In genomic region chr17:73806768-73807167, GRCh38 we compare ENCODE assay signal across 27 cellular contexts.
"Had no signal": no experiment of that assay in that cellular context is flagged by ENCODE, and none has a peak within 500 bp of the region (broad histone marks: within the 10 kb centered on the region; RNA-seq: fewer than 3 reads in every experiment).

No MANE protein-coding gene starts in this region.

- H3K4me3 ChIP-seq: stomach, suprapubic skin, testis, thoracic aorta, thyroid gland, tibial artery, tibial nerve, transverse colon, upper lobe of left lung, upper lobe of right lung, uterus, vagina had no signal

- H3K27ac ChIP-seq: stomach, suprapubic skin, testis, thoracic aorta, thyroid gland, tibial artery, tibial nerve, transverse colon, upper lobe of left lung, upper lobe of right lung, uterus, vagina had no signal

- H3K9me3 ChIP-seq: testis, thoracic aorta, thyroid gland, transverse colon, upper lobe of left lung, upper lobe of right lung, uterus, vagina had no signal

- DNase-seq: stimulated activated CD4-positive, alpha-beta T cell treated with anti-CD3 and anti-CD28 coated beads, Interleukin-2, amount 100 ng/mL, for 48 hours; stimulated activated CD4-positive, alpha-beta T cell treated with anti-CD3 and anti-CD28 coated beads, Interleukin-4, amount 100 ng/mL, for 1 hour; stimulated activated CD4-positive, alpha-beta T cell treated with anti-CD3 and anti-CD28 coated beads, Interleukin-4, amount 100 ng/mL, for 24 hours; stimulated activated CD4-positive, alpha-beta T cell treated with anti-CD3 and anti-CD28 coated beads, Interleukin-4, amount 100 ng/mL, for 4 hours; stimulated activated CD8-positive, alpha-beta memory T cell treated with anti-CD3 and anti-CD28 coated beads, Interleukin-4, amount 100 ng/mL, for 48 hours; stimulated activated naive B cell treated with anti-CD40 and anti-IgM and Interleukin-4, amounts not matched to agents 10 μg/mL and 1 μg/mL and 100 μg/mL, for 72 hours; stimulated activated naive CD4-positive, alpha-beta T cell; stimulated activated naive CD4-positive, alpha-beta T cell treated with Interleukin-2 at 50 U/mL for 16 hours; stimulated activated naive CD8-positive, alpha-beta T cell treated with anti-CD3 and anti-CD28 coated beads, Interleukin-15, amount 100 ng/mL, for 72 hours; stimulated activated naive CD8-positive, alpha-beta T cell treated with anti-CD3 and anti-CD28 coated beads, Interleukin-15, Interleukin-2, amounts not matched to agents 100 U/mL and 50 U/mL, for 24 hours; stomach; substantia nigra; testis; thyroid gland; tibial artery; transverse colon; trophoblast cell; upper lobe of left lung; upper lobe of right lung; uterus had no signal

- ATAC-seq: stimulated activated effector memory CD8-positive, alpha-beta T cell treated with anti-CD3 and anti-CD28 coated beads, Interleukin-12 subunit alpha, Interleukin-12 subunit beta, amount 100 ng/mL, for 72 hours; stimulated activated memory B cell treated with anti-CD40 and anti-IgM and Interleukin-4, amounts not matched to agents 10 μg/mL and 1 μg/mL and 100 μg/mL, for 72 hours; stimulated activated naive B cell treated with anti-CD40 and anti-IgM and Interleukin-4, amounts not matched to agents 10 μg/mL and 1 μg/mL and 100 μg/mL, for 72 hours; stimulated activated naive CD8-positive, alpha-beta T cell treated with anti-CD3 and anti-CD28 coated beads, Interleukin-15, amount 100 ng/mL, for 72 hours; stimulated activated naive CD8-positive, alpha-beta T cell treated with anti-CD3 and anti-CD28 coated beads, Interleukin-15, Interleukin-2, amounts not matched to agents 100 U/mL and 50 U/mL, for 24 hours; upper lobe of right lung had no signal

- FAIRE-seq: urothelium cell line had no signal

- H3K36me3 ChIP-seq: stomach, suprapubic skin, thoracic aorta, thyroid gland, tibial artery, tibial nerve, transverse colon, upper lobe of left lung, upper lobe of right lung, uterus, vagina had no signal

- H3K27me3 ChIP-seq: testis, thyroid gland, upper lobe of left lung, vagina had no signal

- H3K4me1 ChIP-seq: stomach, suprapubic skin, testis, thyroid gland, tibial artery, tibial nerve, transverse colon, upper lobe of left lung, upper lobe of right lung, uterus, vagina had no signal
